Comparison of ENCODE assay signal across 8 cellular contexts in the genomic region with DNA sequence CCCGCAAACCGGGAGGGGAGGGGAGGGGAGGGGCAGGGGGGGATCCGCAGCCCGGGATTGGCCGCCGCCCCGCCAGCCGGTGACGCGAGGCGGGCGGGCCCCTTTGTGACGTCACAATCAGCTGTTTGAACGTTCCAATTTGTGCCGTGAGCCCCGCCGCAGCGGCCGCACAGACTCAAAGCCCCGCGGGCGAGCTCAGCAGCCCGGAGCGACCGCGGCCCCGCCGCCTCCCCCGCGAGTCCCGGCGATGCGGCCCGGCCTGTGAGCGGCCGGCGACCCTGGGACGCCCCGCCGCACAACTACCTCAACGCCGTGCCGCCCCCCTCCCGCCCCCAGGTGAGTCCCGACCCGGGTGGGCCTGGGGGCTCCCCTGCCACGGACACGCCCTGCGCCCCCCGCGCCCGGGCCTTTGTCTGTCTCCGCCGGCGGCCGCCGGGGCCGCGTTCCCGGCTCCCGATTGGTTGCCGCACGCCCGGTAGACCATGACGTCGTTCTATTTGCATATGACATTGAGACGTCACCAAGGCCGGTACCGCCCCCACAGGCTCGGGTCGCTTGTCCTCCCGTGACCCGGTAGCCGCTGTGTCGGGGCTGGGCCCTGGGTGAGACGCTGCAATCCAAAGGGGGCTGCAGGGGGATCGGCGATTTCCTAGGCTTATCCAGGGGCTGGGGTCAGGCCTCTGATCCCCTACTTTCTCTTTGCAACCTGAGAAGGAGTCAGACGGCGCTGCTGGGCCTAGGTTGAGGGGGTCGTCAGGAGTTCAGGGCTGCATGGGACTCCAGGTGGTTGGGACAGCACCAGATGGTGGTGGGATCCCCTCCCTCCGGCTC. TPM values are rescaled to one million over a fixed set of nuclear protein-coding genes. Genes with fewer than 3 reads are reported as not detected.
DNase-seq lines count a peak whose midpoint lies in the region; ATAC-seq, FAIRE-seq and TF ChIP-seq lines count a peak whose summit lies in the region.

A gene with protein sequence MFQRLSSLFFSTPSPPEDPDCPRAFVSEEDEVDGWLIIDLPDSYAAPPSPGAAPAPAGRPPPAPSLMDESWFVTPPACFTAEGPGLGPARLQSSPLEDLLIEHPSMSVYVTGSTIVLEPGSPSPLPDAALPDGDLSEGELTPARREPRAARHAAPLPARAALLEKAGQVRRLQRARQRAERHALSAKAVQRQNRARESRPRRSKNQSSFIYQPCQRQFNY (plus strand): TSS at position 168 of the 831 bp plus-strand sequence. CDS start 4,396 bp downstream, outside the sequence.

- no peaks in the 10 kb centered on the region for H3K9me3 ChIP-seq in keratinocyte (ENCODE audit: control insufficient read depth, low read depth, low read length)

- TF ChIP-seq CTCF in keratinocyte (optimal IDR thresholded peaks at IDR 0.05 in 1 of 3, IDR thresholded peaks at IDR 0.05 in 1 of 3, conservative IDR thresholded peaks at IDR 0.05 in 1 of 3; ENCODE audit: extremely low read depth in 1 of 3, insufficient read depth in 2 of 3, low read length in 3 of 3) = no peak

- H3K4me3 ChIP-seq in ACC112 (ENCODE audit: low read depth, low read length) (peak within 1 kb of the TSS; percentile 82), keratinocyte (ENCODE audit: control insufficient read depth in 2 of 3, extremely low read depth in 1 of 3, insufficient read depth in 2 of 3, low read depth in 1 of 3, low read length in 3 of 3) (peak within 1 kb of the TSS; percentile 65 to 79 (median 75))

- ATAC-seq in GM19023 (IDR thresholded peaks at IDR 0.05; ENCODE audit: unreplicated experiment) = peak; percentile 59
- peak; percentile 65 for ATAC-seq in HG03280 (IDR thresholded peaks at IDR 0.05; ENCODE audit: unreplicated experiment)

- H3K4me2 ChIP-seq in keratinocyte (ENCODE audit: control insufficient read depth, extremely low read depth, insufficient read depth, low read depth, low read length) = peak within 1 kb of the TSS; percentile 85

- H3K36me3 ChIP-seq in ACC112 (ENCODE audit: insufficient read depth, low read length) = no peaks in the 10 kb centered on the region
- no peaks in the 10 kb centered on the region for H3K36me3 ChIP-seq in keratinocyte (ENCODE audit: control insufficient read depth in 2 of 2, extremely low read depth in 1 of 2, insufficient read depth in 2 of 2, low read length in 2 of 2)

- peaks cover 13% of the 10 kb centered on the region for H3K4me1 ChIP-seq in ACC112 (ENCODE audit: control insufficient read depth, insufficient read depth, low read length, unreplicated experiment)
- H3K4me1 ChIP-seq in keratinocyte (ENCODE audit: control insufficient read depth, extremely low read depth, insufficient read depth, low read length) = peaks cover 23% of the 10 kb centered on the region

- FAIRE-seq in keratinocyte (lab: Jason Lieb, UNC) = no peak

- H4K20me1 ChIP-seq in keratinocyte (ENCODE audit: control insufficient read depth, extremely low read depth, insufficient read depth, low read length) = no peaks in the 10 kb centered on the region

- H3K27me3 ChIP-seq in ACC112 (ENCODE audit: insufficient read depth, low read length) = no peaks in the 10 kb centered on the region
- H3K27me3 ChIP-seq in keratinocyte (ENCODE audit: control insufficient read depth, extremely low read depth, insufficient read depth, low read length) = peaks cover 4% of the 10 kb centered on the region

- H3K27ac ChIP-seq in ACC112 (ENCODE audit: low read depth, low read length) (peak within 1 kb of the TSS; percentile 87), keratinocyte (ENCODE audit: control insufficient read depth, insufficient read depth, low read length) (peak within 1 kb of the TSS; percentile 47)

- no peaks in the 10 kb centered on the region for H3K9me1 ChIP-seq in keratinocyte (ENCODE audit: control insufficient read depth, extremely low read depth, insufficient read depth, low read length)

- H3K9ac ChIP-seq in keratinocyte (ENCODE audit: control insufficient read depth, extremely low read depth, insufficient read depth, low read length) = peak within 1 kb of the TSS; percentile 70

- no peaks in the 10 kb centered on the region for H3K79me2 ChIP-seq in ACC112 (ENCODE audit: control insufficient read depth, insufficient read depth, low read length, unreplicated experiment)
- no peaks in the 10 kb centered on the region for H3K79me2 ChIP-seq in keratinocyte (ENCODE audit: control insufficient read depth, insufficient read depth, low read length)

- dilution Hi-C loops in keratinocyte (cut with MboI; ENCODE audit: extremely low pct_ligation_motif_present, low sequenced_read_pairs) = no loop called here

- DNase-seq in NCI-H460 (ENCODE audit: extremely low read depth, low read depth) = peak; percentile 80
- DNase-seq in activated CD4-positive, alpha-beta T cell treated with anti-CD3 and anti-CD28 coated beads for 1 hour = peak; percentile 81
- DNase-seq in cerebellar cortex (ENCODE audit: low spot score) = peak; percentile 89
- no peak for DNase-seq in keratinocyte (ENCODE audit: low read depth, low spot score)
- peak; percentile 78 for DNase-seq in stimulated activated CD4-positive, alpha-beta T cell treated with anti-CD3 and anti-CD28 coated beads, Interleukin-12 subunit alpha, Interleukin-12 subunit beta, amount 100 ng/mL, for 4 hours

- H2AFZ ChIP-seq in ACC112 (ENCODE audit: low read length, unreplicated experiment) (peak within 1 kb of the TSS; percentile 61), keratinocyte (ENCODE audit: control insufficient read depth, low read length) (peak within 1 kb of the TSS; percentile 82)

RNA-seq across cellular contexts. Expression of the gene that starts here (rescaled TPM):
- 2.2 and 2.4 TPM in 2 replicates for total RNA-seq in NCI-H460 (2014; rRNA removed; shearing (Covaris generic))
- 3.1 and 3.3 TPM in 2 replicates for polyA plus RNA-seq in NCI-H460 (2014; cell fraction: nucleus; rRNA removed)
- polyA plus RNA-seq in keratinocyte = 0.70 to 2.6 TPM (median 1.0 TPM) in 3 replicates
- polyA plus RNA-seq in keratinocyte (2011; ENCODE audit: low read depth) = 1.1 TPM
- polyA plus RNA-seq in keratinocyte (2011; cell fraction: cytosol; rRNA removed) = 2.3 and 2.8 TPM in 2 replicates
- 7.3 and 7.5 TPM in 2 replicates for polyA plus RNA-seq in keratinocyte (2011; cell fraction: nucleus; rRNA removed)
- 4.1 and 5.0 TPM in 2 replicates for polyA plus RNA-seq in keratinocyte (2012; ENCODE audit: low replicate concordance)
- 1.3 to 6.2 TPM (median 1.7 TPM) in 3 replicates for polyA minus RNA-seq in keratinocyte
- 2.3 TPM for polyA minus RNA-seq in keratinocyte (2011; cell fraction: cytosol; rRNA and poly(A)+ RNA removed)
- 2.6 and 3.6 TPM in 2 replicates for polyA minus RNA-seq in keratinocyte (2011; cell fraction: nucleus; rRNA and poly(A)+ RNA removed)
